8 cellular contexts compared by ENCODE assay signal in the genomic region with DNA sequence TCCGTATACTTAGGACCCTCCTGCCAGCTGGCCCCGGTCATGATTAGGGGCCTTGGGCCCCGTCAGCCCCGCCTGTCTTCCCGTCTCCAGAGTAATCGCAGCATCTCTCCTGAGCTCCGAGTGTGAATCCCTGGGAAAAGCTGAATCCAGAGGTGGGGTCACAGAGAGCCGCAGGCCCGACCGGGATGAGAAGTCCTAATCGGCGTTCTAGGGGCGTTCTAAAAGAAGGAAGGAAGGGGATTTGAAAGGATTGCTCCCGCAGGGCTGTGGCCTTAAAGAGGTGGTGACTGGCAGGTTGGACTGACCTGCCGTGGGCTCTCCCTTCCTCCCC. TPM values are rescaled to one million over a fixed set of nuclear protein-coding genes. Genes with fewer than 3 reads are reported as not detected.
DNase-seq lines count a peak whose midpoint lies in the region; ATAC-seq, FAIRE-seq and TF ChIP-seq lines count a peak whose summit lies in the region.

No MANE protein-coding gene starts in this region.

- no peak for TF ChIP-seq RAD21 in HepG2 (CRISPR knock-in tag; IDR thresholded peaks at IDR 0.05)

- POLR2A ChIA-PET in CD8-positive, alpha-beta T cell (lab: Charles Lee): interaction anchor here (0.7 to 4.7 kb wide), 23 partner anchors 9 to 1271 kb away, joined by 3 to 54 read pairs (median 6); a partner anchor contains a TSS
- POLR2A ChIA-PET in HepG2 (lab: Yijun Ruan, JAX): interaction anchor here (1.0 to 4.0 kb wide), 10 partner anchors 14 to 322 kb away, joined by 3 to 68 read pairs (median 9); a partner anchor contains a TSS

- ATAC-seq in CD8-positive, alpha-beta T cell: no peak
- ATAC-seq in HepG2: peak; percentile 17

- peaks cover 55% of the 10 kb centered on the region for H3K4me1 Mint-ChIP-seq in CD8-positive, alpha-beta T cell (ENCODE audit: low read depth)
- H3K4me1 Mint-ChIP-seq in astrocyte (ENCODE audit: low read depth, unreplicated experiment): peaks cover 7% of the 10 kb centered on the region

- intact Hi-C loops in CD8-positive, alpha-beta T cell (cut with DNase I, micrococcal nuclease): loop anchor here (1.0 to 10.0 kb wide), 9 partner anchors 15 to 1614 kb away; a partner anchor contains a TSS
- intact Hi-C loops in HepG2 (cut with micrococcal nuclease; ENCODE audit: unreplicated experiment) (loop anchor here (1.0 to 10.0 kb wide), 2 partner anchors 339 to 514 kb away; a partner anchor contains a TSS), thyroid gland (cut with DNase I) (no loop called here)

- no peaks in the 10 kb centered on the region for H3K9me3 Mint-ChIP-seq in CD8-positive, alpha-beta T cell
- H3K9me3 Mint-ChIP-seq in astrocyte (ENCODE audit: unreplicated experiment): no peaks in the 10 kb centered on the region

- H3K4me3 Mint-ChIP-seq in CD8-positive, alpha-beta T cell: peak overlapping the region; percentile 89
- peak overlapping the region; percentile 86 for H3K4me3 Mint-ChIP-seq in astrocyte (ENCODE audit: unreplicated experiment)

- BruUV-seq in HepG2 (replicated peaks; lab: Mats Ljungman, UMichigan): TSS peak; percentile 56

- H3K27ac ChIP-seq in CD8-positive, alpha-beta T cell (ENCODE audit: low read depth, low read length): peak overlapping the region; percentile 88
- H3K27ac ChIP-seq in astrocyte (ENCODE audit: low read depth, low read length) (peak overlapping the region; percentile 91), HepG2 (ENCODE audit: extremely low read length, insufficient read depth, low read length) (peak overlapping the region; percentile 74), thyroid gland (peak overlapping the region; percentile 85 to 97 (median 93))

- H3K27me3 Mint-ChIP-seq in CD8-positive, alpha-beta T cell (ENCODE audit: low read depth): no peaks in the 10 kb centered on the region
- no peaks in the 10 kb centered on the region for H3K27me3 Mint-ChIP-seq in astrocyte (ENCODE audit: low read depth, unreplicated experiment)

- TF ChIP-seq CTCF in CD8-positive, alpha-beta T cell (IDR thresholded peaks at IDR 0.05): no peak
- no peak for TF ChIP-seq CTCF in astrocyte (IDR thresholded peaks at IDR 0.05; ENCODE audit: insufficient read depth, low read depth, low read length)
- TF ChIP-seq CTCF in HepG2 (CRISPR knock-in tag; IDR thresholded peaks at IDR 0.05): no peak
- TF ChIP-seq CTCF in thyroid gland (IDR thresholded peaks at IDR 0.05): no peak

- H4K20me1 ChIP-seq in astrocyte (ENCODE audit: insufficient read depth, low read length) (peaks cover 4% of the 10 kb centered on the region), HepG2 (ENCODE audit: insufficient read depth, low read length) (no peaks in the 10 kb centered on the region)

- no peak for DNase-seq in CD8-positive, alpha-beta T cell
- DNase-seq in Jurkat, Clone E6-1 (ENCODE audit: low read depth, low spot score): no peak
- DNase-seq in astrocyte (ENCODE audit: low read depth) (no peak), HepG2 (ENCODE audit: low spot score) (no peak), thyroid gland (no peak), NCI-H2227 (lab: John Stamatoyannopoulos, UW; ENCODE audit: unreplicated experiment) (no peak), mesenteric fat pad (ENCODE audit: low spot score) (no peak)
- no peak for DNase-seq in activated effector memory CD4-positive, alpha-beta T cell treated with Interleukin-2 at 50 U/mL for 16 hours

- no peaks in the 10 kb centered on the region for H3K27me3 ChIP-seq in CD8-positive, alpha-beta T cell (ENCODE audit: insufficient read depth, low read length)
- no peaks in the 10 kb centered on the region for H3K27me3 ChIP-seq in astrocyte (ENCODE audit: insufficient read depth, low read length)
- no peaks in the 10 kb centered on the region for H3K27me3 ChIP-seq in HepG2 (ENCODE audit: control insufficient read depth in 1 of 2, insufficient read depth in 2 of 2, low read length in 2 of 2)
- H3K27me3 ChIP-seq in thyroid gland: no peaks in the 10 kb centered on the region

- H3K36me3 Mint-ChIP-seq in CD8-positive, alpha-beta T cell: peaks cover 45% of the 10 kb centered on the region
- peaks cover 7% of the 10 kb centered on the region for H3K36me3 Mint-ChIP-seq in astrocyte (ENCODE audit: low read depth, unreplicated experiment)

- in situ Hi-C loops in HepG2 (cut with HindIII; ENCODE audit: extremely low pct_ligation_motif_present, low pct_unique_long_range_greater_than_20kb): no loop called here

- H3K79me2 ChIP-seq in astrocyte (ENCODE audit: insufficient read depth, low read length) (peaks cover 49% of the 10 kb centered on the region), HepG2 (ENCODE audit: insufficient read depth, low read length) (peaks cover 18% of the 10 kb centered on the region)

- TF ChIP-seq EP300 in HepG2 (IDR thresholded peaks at IDR 0.05; ENCODE audit: low read depth in 2 of 2, low read length in 2 of 2) (no peak), HepG2 (CRISPR knock-in tag; IDR thresholded peaks at IDR 0.05; ENCODE audit: borderline replicate concordance) (no peak)

- peak overlapping the region; percentile 98 for H3K9ac ChIP-seq in astrocyte (ENCODE audit: low read length)
- peak overlapping the region; percentile 79 for H3K9ac ChIP-seq in HepG2 (ENCODE audit: insufficient read depth, low read depth, low read length)

- H3K4me2 ChIP-seq in astrocyte (ENCODE audit: low read length): peak overlapping the region; percentile 99
- peak overlapping the region; percentile 75 for H3K4me2 ChIP-seq in HepG2 (ENCODE audit: low read depth, low read length)

- under 1% methylated on average over 13 of the region's 15 CpGs for WGBS in HepG2 (ENCODE audit: low lambda C conversion rate)
- 0 to 1% methylated on average over 7 to 14 of the region's 15 CpGs for WGBS in thyroid gland, 2 donors

- FAIRE-seq in astrocyte (lab: Jason Lieb, UNC): no peak
- no peak for FAIRE-seq in HepG2 (lab: Jason Lieb, UNC)

- no peaks in the 10 kb centered on the region for H3K9me3 ChIP-seq in CD8-positive, alpha-beta T cell (ENCODE audit: low read length)
- H3K9me3 ChIP-seq in astrocyte (ENCODE audit: insufficient read depth, low read depth, low read length): no peaks in the 10 kb centered on the region
- H3K9me3 ChIP-seq in HepG2 (ENCODE audit: low read length): no peaks in the 10 kb centered on the region
- no peaks in the 10 kb centered on the region for H3K9me3 ChIP-seq in thyroid gland

- peak overlapping the region; percentile 92 for H3K27ac Mint-ChIP-seq in CD8-positive, alpha-beta T cell
- peak overlapping the region; percentile 99 for H3K27ac Mint-ChIP-seq in astrocyte (ENCODE audit: unreplicated experiment)

- H2AFZ ChIP-seq in astrocyte (ENCODE audit: low read depth, low read length): peak overlapping the region; percentile 84
- no peak overlapping the region for H2AFZ ChIP-seq in HepG2 (ENCODE audit: low read length)

- TF ChIP-seq POLR2A in HepG2 (IDR thresholded peaks at IDR 0.05; ENCODE audit: insufficient read depth in 1 of 2, low read depth in 2 of 2, low read length in 2 of 2) (no peak), thyroid gland (IDR thresholded peaks at IDR 0.05) (no peak)

- CTCF ChIA-PET in CD8-positive, alpha-beta T cell (lab: Charles Lee): interaction anchor here (1.0 to 2.7 kb wide), 5 partner anchors 8 to 197 kb away, joined by 3 to 13 read pairs (median 4); no protein-coding TSS in a partner anchor
- CTCF ChIA-PET in HepG2 (lab: Yijun Ruan, JAX; ENCODE audit: low intra/inter-chr PET ratio, low total read pairs): no interaction called here

- peak overlapping the region; percentile 66 for H3K4me3 ChIP-seq in CD8-positive, alpha-beta T cell (ENCODE audit: low read depth, low read length)
- H3K4me3 ChIP-seq in Jurkat, Clone E6-1 (ENCODE audit: low read length): peak overlapping the region; percentile 92
- peak overlapping the region; percentile 97 for H3K4me3 ChIP-seq in astrocyte (ENCODE audit: insufficient read depth, low read depth, low read length)
- H3K4me3 ChIP-seq in HepG2 (replicated peaks in 1 of 3; ENCODE audit: insufficient read depth in 1 of 3, low read depth in 2 of 3, low read length in 3 of 3): peak overlapping the region; percentile 83 to 89 (median 83)
- peak overlapping the region; percentile 38 to 92 (median 89) for H3K4me3 ChIP-seq in thyroid gland (replicated peaks in 1 of 3)

- H3K4me1 ChIP-seq in CD8-positive, alpha-beta T cell (ENCODE audit: insufficient read depth, low read length): peaks cover 32% of the 10 kb centered on the region
- H3K4me1 ChIP-seq in astrocyte (ENCODE audit: insufficient read depth, low read length) (peaks cover 16% of the 10 kb centered on the region), HepG2 (ENCODE audit: insufficient read depth, low read length) (peaks cover 39% of the 10 kb centered on the region), thyroid gland (peaks cover 17 to 23% of the 10 kb centered on the region in 2 donors)

- no peaks in the 10 kb centered on the region for H3K36me3 ChIP-seq in CD8-positive, alpha-beta T cell (ENCODE audit: insufficient read depth, low read length)
- H3K36me3 ChIP-seq in astrocyte (ENCODE audit: insufficient read depth, low read length): peaks cover 6% of the 10 kb centered on the region
- H3K36me3 ChIP-seq in HepG2 (replicated peaks in 1 of 2; ENCODE audit: control insufficient read depth in 1 of 2, insufficient read depth in 2 of 2, low read length in 2 of 2): peaks cover 0 to 8% of the 10 kb centered on the region in 2 experiments; a peak in 2 of 5 replicates
- no peaks in the 10 kb centered on the region for H3K36me3 ChIP-seq in thyroid gland

RNA-seq across cellular contexts. Expression of a gene that starts 0.4 kb away (rescaled TPM):
- total RNA-seq in CD8-positive, alpha-beta T cell: 10 to 100 TPM; 24.8 to 33.7 TPM
- polyA plus RNA-seq in Jurkat, Clone E6-1 (2012; ENCODE audit: insufficient read depth, insufficient read length): 84.0 TPM
- total RNA-seq in astrocyte (46.2 and 49.4 TPM in 2 replicates), HepG2 (2016; rRNA removed; fragmentation: Illumina TruSeq; extraction: Trizol) (52.1 and 79.1 TPM in 2 replicates), thyroid gland (10 to 100 TPM; 54.6 to 68.4 (median 63.8) TPM), mesenteric fat pad (52.6 TPM)
- 14.1 and 14.2 TPM in 2 replicates for total RNA-seq in HepG2 (2016; cell fraction: cytosol; rRNA removed; fragmentation: Illumina TruSeq; extraction: Trizol; ENCODE audit: low read depth)
- total RNA-seq in HepG2 (2016; cell fraction: insoluble cytoplasmic fraction; rRNA removed; fragmentation: Illumina TruSeq; extraction: Trizol): 57.3 and 82.0 TPM in 2 replicates
- total RNA-seq in HepG2 (2016; cell fraction: membrane; rRNA removed; fragmentation: Illumina TruSeq; extraction: Trizol): 39.7 and 45.8 TPM in 2 replicates
- 25.0 and 25.1 TPM in 2 replicates for total RNA-seq in HepG2 (2016; cell fraction: nucleus; rRNA removed; fragmentation: Illumina TruSeq; extraction: Trizol)
- 35.2 and 39.9 TPM in 2 replicates for polyA plus RNA-seq in HepG2 (2011; rRNA removed)
- polyA plus RNA-seq in HepG2 (2011; cell fraction: cytosol; rRNA removed): 30.0 and 36.6 TPM in 2 replicates
- polyA plus RNA-seq in HepG2 (2011; cell fraction: nucleus; rRNA removed): 17.1 and 20.4 TPM in 2 replicates
- polyA plus RNA-seq in HepG2 (2012): 43.4 and 46.6 TPM in 2 replicates
- 7.3 and 12.1 TPM in 2 replicates for polyA plus RNA-seq in HepG2 (2016; cell fraction: cytosol; fragmentation: Illumina TruSeq; extraction: Trizol; ENCODE audit: low read depth)
- polyA plus RNA-seq in HepG2 (2016; cell fraction: insoluble cytoplasmic fraction; fragmentation: Illumina TruSeq; extraction: Trizol; ENCODE audit: low read depth): 70.8 and 81.5 TPM in 2 replicates
- polyA plus RNA-seq in HepG2 (2016; cell fraction: membrane; fragmentation: Illumina TruSeq; extraction: Trizol; ENCODE audit: low read depth): 23.8 and 31.2 TPM in 2 replicates
- polyA plus RNA-seq in HepG2 (2016; cell fraction: nucleus; fragmentation: Illumina TruSeq; extraction: Trizol; ENCODE audit: insufficient read depth, low read depth): 36.5 and 38.4 TPM in 2 replicates
- 13.7 and 15.1 TPM in 2 replicates for polyA minus RNA-seq in HepG2 (2011; rRNA and poly(A)+ RNA removed; ENCODE audit: low replicate concordance)
- polyA minus RNA-seq in HepG2 (2011; cell fraction: cytosol; rRNA and poly(A)+ RNA removed): 19.8 and 21.2 TPM in 2 replicates
- 6.7 and 13.2 TPM in 2 replicates for polyA minus RNA-seq in HepG2 (2011; cell fraction: nucleus; rRNA and poly(A)+ RNA removed)

RNA-seq across cellular contexts. Expression of a gene that starts 38.4 kb away (rescaled TPM):
- not detected for total RNA-seq in CD8-positive, alpha-beta T cell
- not detected for polyA plus RNA-seq in Jurkat, Clone E6-1 (2012; ENCODE audit: insufficient read depth, insufficient read length)
- total RNA-seq in astrocyte (not detected in 2 replicates), HepG2 (2016; rRNA removed; fragmentation: Illumina TruSeq; extraction: Trizol) (not detected in 2 replicates), thyroid gland (not detected), mesenteric fat pad (not detected)
- not detected in 2 replicates for total RNA-seq in HepG2 (2016; cell fraction: cytosol; rRNA removed; fragmentation: Illumina TruSeq; extraction: Trizol; ENCODE audit: low read depth)
- not detected in 2 replicates for total RNA-seq in HepG2 (2016; cell fraction: insoluble cytoplasmic fraction; rRNA removed; fragmentation: Illumina TruSeq; extraction: Trizol)
- total RNA-seq in HepG2 (2016; cell fraction: membrane; rRNA removed; fragmentation: Illumina TruSeq; extraction: Trizol): not detected in 2 replicates
- not detected in 2 replicates for total RNA-seq in HepG2 (2016; cell fraction: nucleus; rRNA removed; fragmentation: Illumina TruSeq; extraction: Trizol)
- 0.04 and 0.12 TPM in 2 replicates for polyA plus RNA-seq in HepG2 (2011; rRNA removed)
- polyA plus RNA-seq in HepG2 (2011; cell fraction: cytosol; rRNA removed): 0.04 and 0.08 TPM in 2 replicates
- polyA plus RNA-seq in HepG2 (2011; cell fraction: nucleus; rRNA removed): not detected in 2 replicates
- polyA plus RNA-seq in HepG2 (2012): 0.05 and 0.07 TPM in 2 replicates
- polyA plus RNA-seq in HepG2 (2016; cell fraction: cytosol; fragmentation: Illumina TruSeq; extraction: Trizol; ENCODE audit: low read depth): not detected in 2 replicates
- polyA plus RNA-seq in HepG2 (2016; cell fraction: insoluble cytoplasmic fraction; fragmentation: Illumina TruSeq; extraction: Trizol; ENCODE audit: low read depth): not detected in 2 replicates
- not detected in 2 replicates for polyA plus RNA-seq in HepG2 (2016; cell fraction: membrane; fragmentation: Illumina TruSeq; extraction: Trizol; ENCODE audit: low read depth)
- not detected in 2 replicates for polyA plus RNA-seq in HepG2 (2016; cell fraction: nucleus; fragmentation: Illumina TruSeq; extraction: Trizol; ENCODE audit: insufficient read depth, low read depth)
- not detected in 2 replicates for polyA minus RNA-seq in HepG2 (2011; rRNA and poly(A)+ RNA removed; ENCODE audit: low replicate concordance)
- not detected in 2 replicates for polyA minus RNA-seq in HepG2 (2011; cell fraction: cytosol; rRNA and poly(A)+ RNA removed)
- not detected in 2 replicates for polyA minus RNA-seq in HepG2 (2011; cell fraction: nucleus; rRNA and poly(A)+ RNA removed)

RNA-seq across cellular contexts. Expression of a gene that starts 58.2 kb away (rescaled TPM):
- 10 to 100 TPM; 42.5 to 44.2 TPM for total RNA-seq in CD8-positive, alpha-beta T cell
- 25.6 TPM for polyA plus RNA-seq in Jurkat, Clone E6-1 (2012; ENCODE audit: insufficient read depth, insufficient read length)
- total RNA-seq in astrocyte (17.1 and 17.3 TPM in 2 replicates), HepG2 (2016; rRNA removed; fragmentation: Illumina TruSeq; extraction: Trizol) (38.4 and 50.8 TPM in 2 replicates), thyroid gland (10 to 100 TPM; 11.9 to 17.6 (median 15.0) TPM), mesenteric fat pad (12.0 TPM)
- total RNA-seq in HepG2 (2016; cell fraction: cytosol; rRNA removed; fragmentation: Illumina TruSeq; extraction: Trizol; ENCODE audit: low read depth): 6.2 and 6.4 TPM in 2 replicates
- 39.5 and 50.0 TPM in 2 replicates for total RNA-seq in HepG2 (2016; cell fraction: insoluble cytoplasmic fraction; rRNA removed; fragmentation: Illumina TruSeq; extraction: Trizol)
- total RNA-seq in HepG2 (2016; cell fraction: membrane; rRNA removed; fragmentation: Illumina TruSeq; extraction: Trizol): 18.4 and 20.2 TPM in 2 replicates
- total RNA-seq in HepG2 (2016; cell fraction: nucleus; rRNA removed; fragmentation: Illumina TruSeq; extraction: Trizol): 17.8 and 18.7 TPM in 2 replicates
- 37.4 and 38.4 TPM in 2 replicates for polyA plus RNA-seq in HepG2 (2011; rRNA removed)
- 33.8 and 41.1 TPM in 2 replicates for polyA plus RNA-seq in HepG2 (2011; cell fraction: cytosol; rRNA removed)
- polyA plus RNA-seq in HepG2 (2011; cell fraction: nucleus; rRNA removed): 18.1 and 19.0 TPM in 2 replicates
- polyA plus RNA-seq in HepG2 (2012): 15.8 and 17.3 TPM in 2 replicates
- 5.3 and 6.1 TPM in 2 replicates for polyA plus RNA-seq in HepG2 (2016; cell fraction: cytosol; fragmentation: Illumina TruSeq; extraction: Trizol; ENCODE audit: low read depth)
- 49.1 and 55.1 TPM in 2 replicates for polyA plus RNA-seq in HepG2 (2016; cell fraction: insoluble cytoplasmic fraction; fragmentation: Illumina TruSeq; extraction: Trizol; ENCODE audit: low read depth)
- 14.0 and 15.3 TPM in 2 replicates for polyA plus RNA-seq in HepG2 (2016; cell fraction: membrane; fragmentation: Illumina TruSeq; extraction: Trizol; ENCODE audit: low read depth)
- 23.9 and 25.0 TPM in 2 replicates for polyA plus RNA-seq in HepG2 (2016; cell fraction: nucleus; fragmentation: Illumina TruSeq; extraction: Trizol; ENCODE audit: insufficient read depth, low read depth)
- 20.6 and 39.2 TPM in 2 replicates for polyA minus RNA-seq in HepG2 (2011; rRNA and poly(A)+ RNA removed; ENCODE audit: low replicate concordance)
- 13.6 and 14.0 TPM in 2 replicates for polyA minus RNA-seq in HepG2 (2011; cell fraction: cytosol; rRNA and poly(A)+ RNA removed)
- 31.2 and 33.4 TPM in 2 replicates for polyA minus RNA-seq in HepG2 (2011; cell fraction: nucleus; rRNA and poly(A)+ RNA removed)
